In the genomic region with DNA sequence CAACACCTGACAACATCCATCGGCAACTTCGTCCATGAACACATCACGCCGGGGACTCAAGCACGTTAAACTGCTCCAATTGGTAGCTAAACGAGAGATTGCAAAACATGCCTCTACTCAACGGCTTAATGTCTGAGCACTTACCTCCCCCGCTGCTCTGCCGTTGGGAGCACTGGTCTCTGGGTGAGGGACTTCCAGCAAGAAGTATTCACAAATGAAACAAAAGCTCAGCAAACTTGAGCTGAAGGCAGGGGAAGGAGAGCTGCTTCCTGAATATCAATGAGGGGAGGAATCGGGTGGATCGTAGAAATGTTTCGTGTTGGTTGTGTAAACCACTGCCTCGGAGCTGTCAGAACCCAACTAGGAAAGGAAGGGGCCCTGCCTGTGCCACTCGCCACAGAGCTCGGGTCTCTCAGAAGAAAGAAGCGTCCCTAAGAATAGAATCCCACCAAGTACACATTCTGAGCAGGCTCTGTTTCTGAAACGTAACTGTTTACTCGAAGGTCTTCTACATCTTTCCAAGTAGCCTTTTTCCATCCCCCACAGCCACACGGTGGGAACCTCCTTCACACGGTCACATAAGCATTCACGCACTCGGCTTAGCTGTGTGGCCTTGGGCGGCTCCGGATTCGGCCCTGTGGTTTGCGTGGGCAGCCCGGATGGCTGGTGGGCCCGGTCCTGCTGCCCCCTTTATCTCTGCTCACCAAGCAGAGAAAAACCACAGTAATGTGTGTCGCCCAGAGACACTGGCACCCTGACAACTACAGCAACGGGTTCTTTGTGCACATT, we compare ENCODE assay signal across 9 cellular contexts. TPM values are rescaled to one million over a fixed set of nuclear protein-coding genes. Genes with fewer than 3 reads are reported as not detected.
A peak's percentile ranks its signal among the peaks of the same experiment; 100 is the strongest.
DNase-seq lines count a peak whose midpoint lies in the region; ATAC-seq, FAIRE-seq and TF ChIP-seq lines count a peak whose summit lies in the region.
"Had no signal": no experiment of that assay in that cellular context is flagged by ENCODE, and none has a peak within 500 bp of the region (broad histone marks: within the 10 kb centered on the region; RNA-seq: fewer than 3 reads in every experiment).

MLC1 (minus strand) TSS at position 216 of the 789 bp plus-strand sequence. CDS start 524 bp downstream, outside the sequence.

- peak within 1 kb of the TSS; percentile 0 for H3K4me3 Mint-ChIP-seq in activated CD4-positive, alpha-beta memory T cell treated with anti-CD3 and anti-CD28 coated beads for 36 hours
- no peak within 1 kb of the TSS for H3K4me3 Mint-ChIP-seq in type B pancreatic cell

- peak; percentile 59 for FAIRE-seq in urothelium cell line (lab: Jason Lieb, UNC)

- peaks cover 2% of the 10 kb centered on the region for H3K4me1 ChIP-seq in right cardiac atrium (ENCODE audit: control insufficient read depth, insufficient read depth, low read length)
- H3K4me1 ChIP-seq in SJCRH30: peaks cover 4% of the 10 kb centered on the region; the same call in 1 of the 2 replicates

- POLR2A ChIA-PET in activated CD4-positive, alpha-beta memory T cell treated with anti-CD3 and anti-CD28 coated beads for 36 hours (lab: Charles Lee): no interaction called here

- H3K9me3 ChIP-seq in right cardiac atrium (ENCODE audit: control insufficient read depth, low read length) (no peaks in the 10 kb centered on the region), SJCRH30 (replicated peaks) (peaks cover 13% of the 10 kb centered on the region)

- no peak for ATAC-seq in right cardiac atrium
- ATAC-seq in left ventricle myocardium superior: no peak

- WGBS in right cardiac atrium: 44% methylated on average over 30 of the region's 30 CpGs

- H3K9me3 Mint-ChIP-seq in activated CD4-positive, alpha-beta memory T cell treated with anti-CD3 and anti-CD28 coated beads for 36 hours: peaks cover 5% of the 10 kb centered on the region
- H3K9me3 Mint-ChIP-seq in type B pancreatic cell: no peaks in the 10 kb centered on the region

- H3K27me3 Mint-ChIP-seq in activated CD4-positive, alpha-beta memory T cell treated with anti-CD3 and anti-CD28 coated beads for 36 hours: peaks cover 24% of the 10 kb centered on the region
- H3K27me3 Mint-ChIP-seq in type B pancreatic cell: peaks cover 13% of the 10 kb centered on the region

- H3K36me3 Mint-ChIP-seq in activated CD4-positive, alpha-beta memory T cell treated with anti-CD3 and anti-CD28 coated beads for 36 hours: no peaks in the 10 kb centered on the region
- no peaks in the 10 kb centered on the region for H3K36me3 Mint-ChIP-seq in type B pancreatic cell

- DNase-seq in right cardiac atrium: no peak
- DNase-seq in left ventricle myocardium superior: no peak
- peak; percentile 13 for DNase-seq in activated CD4-positive, alpha-beta memory T cell treated with anti-CD3 and anti-CD28 coated beads for 36 hours
- peak; percentile 21 to 47 for DNase-seq in hippocampal formation (lab: John Stamatoyannopoulos, UW)
- DNase-seq in urothelium cell line (ENCODE audit: low spot score): peak; percentile 21
- DNase-seq in NCI-H774 (lab: John Stamatoyannopoulos, UW): no peak
- DNase-seq in SJCRH30: no peak
- no peak for DNase-seq in type B pancreatic cell (ENCODE audit: extremely low spot score, unreplicated experiment)

- CTCF ChIA-PET in activated CD4-positive, alpha-beta memory T cell treated with anti-CD3 and anti-CD28 coated beads for 36 hours (lab: Charles Lee): interaction anchor here (2.7 kb wide), 1 partner anchor 55 kb away, joined by 10 read pairs; no protein-coding TSS in a partner anchor

- H3K4me3 ChIP-seq in right cardiac atrium (ENCODE audit: low read length) (no peak within 1 kb of the TSS), SJCRH30 (no peak within 1 kb of the TSS)

- H3K27me3 ChIP-seq in right cardiac atrium (ENCODE audit: control insufficient read depth, insufficient read depth) (no peaks in the 10 kb centered on the region), SJCRH30 (peaks cover 27% of the 10 kb centered on the region)

- peaks cover 13% of the 10 kb centered on the region for H3K4me1 Mint-ChIP-seq in activated CD4-positive, alpha-beta memory T cell treated with anti-CD3 and anti-CD28 coated beads for 36 hours (ENCODE audit: low read depth)
- H3K4me1 Mint-ChIP-seq in type B pancreatic cell (ENCODE audit: unreplicated experiment): peaks cover 12% of the 10 kb centered on the region

- H3K27ac ChIP-seq in right cardiac atrium (ENCODE audit: low read length): peak within 1 kb of the TSS; percentile 38
- no peak within 1 kb of the TSS for H3K27ac ChIP-seq in SJCRH30
- H3K27ac ChIP-seq: epithelial cell of prostate had no signal

- intact Hi-C loops in right cardiac atrium (cut with DNase I): no loop called here
- intact Hi-C loops in left ventricle myocardium superior (cut with micrococcal nuclease): no loop called here
- intact Hi-C loops in activated CD4-positive, alpha-beta memory T cell treated with anti-CD3 and anti-CD28 coated beads for 36 hours (cut with micrococcal nuclease): no loop called here

- TF ChIP-seq CTCF in type B pancreatic cell (conservative IDR thresholded peaks at IDR 0.05): no peak

- no peaks in the 10 kb centered on the region for H3K36me3 ChIP-seq in SJCRH30

- no peak within 1 kb of the TSS for H3K27ac Mint-ChIP-seq in activated CD4-positive, alpha-beta memory T cell treated with anti-CD3 and anti-CD28 coated beads for 36 hours
- no peak within 1 kb of the TSS for H3K27ac Mint-ChIP-seq in type B pancreatic cell

RNA-seq across cellular contexts. Expression of gene MLC1, which starts in this region (rescaled TPM):
- under 1 TPM in 3 of 4 donors, not detected in 1; 0.14 to 0.71 (median 0.14) TPM for total RNA-seq in right cardiac atrium
- 1.2 TPM for polyA plus RNA-seq in right cardiac atrium
- 0.10 TPM for total RNA-seq in left ventricle myocardium superior
- total RNA-seq in activated CD4-positive, alpha-beta memory T cell treated with anti-CD3 and anti-CD28 coated beads for 36 hours: not detected
- total RNA-seq in SJCRH30 (2014; rRNA removed; shearing (Covaris generic)): 0.04 and 0.18 TPM in 2 replicates
- total RNA-seq in type B pancreatic cell (ENCODE audit: low replicate concordance): 0.19 TPM in 1 of 2 replicates, not detected in the other

Comparison
In these comparisons a context has a peak if more than half of its experiments do, and no peak if none do; other contexts are left out.
1. Peak in DNase-seq in activated CD4-positive, alpha-beta memory T cell treated with anti-CD3 and anti-CD28 coated beads for 36 hours; RNA of the gene not detected or under 1 TPM.
2. DNase-seq: peak in hippocampal formation (2 of 2) and urothelium cell line (single experiment); none in right cardiac atrium (0 of 3), left ventricle myocardium superior (single experiment), NCI-H774 (single experiment), SJCRH30 (0 of 2) and type B pancreatic cell (single experiment).